22 cellular contexts compared by ENCODE assay signal in the genomic region with DNA sequence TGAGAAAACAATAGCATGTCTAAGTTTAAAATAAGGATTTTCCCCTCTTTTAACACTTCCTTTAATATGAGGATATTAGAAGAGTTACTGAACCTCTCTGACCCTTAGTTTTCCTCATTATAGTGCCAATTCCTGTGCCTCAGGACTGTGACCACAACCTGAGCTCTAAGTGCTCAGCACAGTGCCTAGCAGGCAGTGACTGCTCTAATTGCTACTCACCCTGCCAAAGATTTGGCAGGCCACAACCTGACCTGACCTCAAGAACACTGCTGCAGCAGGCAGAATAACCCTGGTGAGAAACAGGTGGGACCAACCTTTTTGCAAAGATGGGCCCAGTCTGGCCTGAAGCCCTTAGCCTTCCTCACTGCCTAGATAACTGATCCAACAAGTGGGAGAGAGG. TPM values are rescaled to one million over a fixed set of nuclear protein-coding genes. Genes with fewer than 3 reads are reported as not detected.
DNase-seq lines count a peak whose midpoint lies in the region; ATAC-seq and TF ChIP-seq lines count a peak whose summit lies in the region.
"Had no signal": no experiment of that assay in that cellular context is flagged by ENCODE, and none has a peak within 500 bp of the region (broad histone marks: within the 10 kb centered on the region; RNA-seq: fewer than 3 reads in every experiment).

No MANE protein-coding gene starts in this region.

- DNase-seq in T-helper 1 cell (no peak), T-cell (no peak), myocyte (ENCODE audit: low read depth) (peak; percentile 48), cerebellar nuclear complex (lab: John Stamatoyannopoulos, UW) (no peak), suprapubic skin (ENCODE audit: low spot score in 2 of 2) (no peak), T-helper 9 cell (no peak)
- DNase-seq in CD4-positive, alpha-beta T cell: no peak
- DNase-seq: Calu3; cortex of kidney; lower lobe of right lung; NCI-H1436 treated with DMSO at 0.1 percent for 48 hours; NCI-H524; spleen; stimulated activated CD4-positive, alpha-beta T cell treated with anti-CD3 and anti-CD28 coated beads, Interleukin-4, amount 100 ng/mL, for 4 hours; stimulated activated naive CD8-positive, alpha-beta T cell treated with anti-CD3 and anti-CD28 coated beads, Interleukin-15, amount 100 ng/mL, for 72 hours; transverse colon; WERI-Rb-1 had no signal

- H3K4me3 ChIP-seq in suprapubic skin: no peak overlapping the region
- H3K4me3 ChIP-seq: gastroesophageal sphincter, lower lobe of right lung, spleen, transverse colon had no signal

- no peaks in the 10 kb centered on the region for H3K9me3 ChIP-seq in CD4-positive, alpha-beta T cell (ENCODE audit: control insufficient read depth, low read length)
- H3K9me3 ChIP-seq in suprapubic skin: no peaks in the 10 kb centered on the region
- H3K9me3 ChIP-seq: gastroesophageal sphincter, lower lobe of right lung, spleen, transverse colon had no signal

- ATAC-seq in CD4-positive, alpha-beta T cell (ENCODE audit: poor library complexity): no peak
- ATAC-seq in T-cell (replicated peaks in 1 of 4): no peak
- ATAC-seq: gastroesophageal sphincter; lower lobe of right lung; stimulated activated naive CD8-positive, alpha-beta T cell treated with anti-CD3 and anti-CD28 coated beads, Interleukin-15, amount 100 ng/mL, for 72 hours had no signal

- TF ChIP-seq EP300 in suprapubic skin (IDR thresholded peaks at IDR 0.05): no peak

- H3K27ac Mint-ChIP-seq in T-helper 1 cell treated with Interleukin-12 subunit alpha and Interleukin-12 subunit beta and Interleukin-4 antibody, amounts not matched to agents 30 μg/mL and 1 μg/mL, for 36 hours: peak overlapping the region; percentile 34
- peak overlapping the region; percentile 47 for H3K27ac Mint-ChIP-seq in CD4-positive, alpha-beta T cell
- H3K27ac Mint-ChIP-seq in T-cell: peak overlapping the region; percentile 75 to 85
- H3K27ac Mint-ChIP-seq: activated T-helper 2 cell treated with anti-CD3 and anti-CD28 coated beads, Interferon-gamma antibody, Interleukin-2, Interleukin-4, amounts not matched to agents 10 μg/mL and 5 μg/mL and 100 μg/mL, durations not matched to agents 14 hours and 24 hours and 36 hours; stimulated activated naive CD8-positive, alpha-beta T cell treated with anti-CD3 and anti-CD28 coated beads, Interleukin-15, amount 100 ng/mL, for 72 hours had no signal

- peaks cover 5% of the 10 kb centered on the region for H3K4me1 ChIP-seq in suprapubic skin

- H3K4me3 Mint-ChIP-seq in T-helper 1 cell treated with Interleukin-12 subunit alpha and Interleukin-12 subunit beta and Interleukin-4 antibody, amounts not matched to agents 30 μg/mL and 1 μg/mL, for 36 hours: no peak overlapping the region
- H3K4me3 Mint-ChIP-seq in CD4-positive, alpha-beta T cell: no peak overlapping the region
- no peak overlapping the region for H3K4me3 Mint-ChIP-seq in T-cell
- H3K4me3 Mint-ChIP-seq: stimulated activated naive CD8-positive, alpha-beta T cell treated with anti-CD3 and anti-CD28 coated beads, Interleukin-15, amount 100 ng/mL, for 72 hours had no signal

- no peaks in the 10 kb centered on the region for H3K27me3 Mint-ChIP-seq in T-helper 1 cell treated with Interleukin-12 subunit alpha and Interleukin-12 subunit beta and Interleukin-4 antibody, amounts not matched to agents 30 μg/mL and 1 μg/mL, for 36 hours (ENCODE audit: low read depth)
- H3K27me3 Mint-ChIP-seq in CD4-positive, alpha-beta T cell: no peaks in the 10 kb centered on the region
- no peaks in the 10 kb centered on the region for H3K27me3 Mint-ChIP-seq in T-cell
- H3K27me3 Mint-ChIP-seq: stimulated activated naive CD8-positive, alpha-beta T cell treated with anti-CD3 and anti-CD28 coated beads, Interleukin-15, amount 100 ng/mL, for 72 hours had no signal

- H3K9me3 Mint-ChIP-seq in T-helper 1 cell treated with Interleukin-12 subunit alpha and Interleukin-12 subunit beta and Interleukin-4 antibody, amounts not matched to agents 30 μg/mL and 1 μg/mL, for 36 hours: no peaks in the 10 kb centered on the region
- no peaks in the 10 kb centered on the region for H3K9me3 Mint-ChIP-seq in CD4-positive, alpha-beta T cell
- H3K9me3 Mint-ChIP-seq in T-cell: no peaks in the 10 kb centered on the region
- H3K9me3 Mint-ChIP-seq: activated T-helper 2 cell treated with anti-CD3 and anti-CD28 coated beads, Interferon-gamma antibody, Interleukin-2, Interleukin-4, amounts not matched to agents 10 μg/mL and 5 μg/mL and 100 μg/mL, durations not matched to agents 14 hours and 24 hours and 36 hours; stimulated activated naive CD8-positive, alpha-beta T cell treated with anti-CD3 and anti-CD28 coated beads, Interleukin-15, amount 100 ng/mL, for 72 hours had no signal

- POLR2A ChIA-PET in CD4-positive, alpha-beta T cell (lab: Charles Lee): no interaction called here
- POLR2A ChIA-PET in T-cell (lab: Charles Lee): no interaction called here

- H3K36me3 ChIP-seq in suprapubic skin: peaks cover 60% of the 10 kb centered on the region

- intact Hi-C loops in CD4-positive, alpha-beta T cell (cut with DNase I, micrococcal nuclease): no loop called here

- peaks cover 51% of the 10 kb centered on the region for H3K4me1 Mint-ChIP-seq in T-helper 1 cell treated with Interleukin-12 subunit alpha and Interleukin-12 subunit beta and Interleukin-4 antibody, amounts not matched to agents 30 μg/mL and 1 μg/mL, for 36 hours (ENCODE audit: low read depth)
- peaks cover 46% of the 10 kb centered on the region for H3K4me1 Mint-ChIP-seq in CD4-positive, alpha-beta T cell (ENCODE audit: low read depth)
- H3K4me1 Mint-ChIP-seq in T-cell: peaks cover 39 to 62% (median 51%) of the 10 kb centered on the region in 3 donors

- TF ChIP-seq CTCF in CD4-positive, alpha-beta T cell (IDR thresholded peaks at IDR 0.05): no peak
- TF ChIP-seq CTCF in suprapubic skin (IDR thresholded peaks at IDR 0.05): no peak

- H3K36me3 Mint-ChIP-seq in T-helper 1 cell treated with Interleukin-12 subunit alpha and Interleukin-12 subunit beta and Interleukin-4 antibody, amounts not matched to agents 30 μg/mL and 1 μg/mL, for 36 hours (ENCODE audit: low read depth): peaks cover 37% of the 10 kb centered on the region
- peaks cover 63% of the 10 kb centered on the region for H3K36me3 Mint-ChIP-seq in CD4-positive, alpha-beta T cell (ENCODE audit: low read depth)
- peaks cover 41% of the 10 kb centered on the region for H3K36me3 Mint-ChIP-seq in T-cell

- H3K27ac ChIP-seq in CD4-positive, alpha-beta T cell (ENCODE audit: low read depth, low read length): no peak overlapping the region
- no peak overlapping the region for H3K27ac ChIP-seq in suprapubic skin
- H3K27ac ChIP-seq: 22Rv1, gastroesophageal sphincter, HL-60, lower lobe of right lung, transverse colon, WERI-Rb-1 had no signal

- CTCF ChIA-PET in CD4-positive, alpha-beta T cell (lab: Charles Lee): no interaction called here
- CTCF ChIA-PET in T-cell (lab: Charles Lee): no interaction called here

- H3K27me3 ChIP-seq in CD4-positive, alpha-beta T cell (ENCODE audit: control insufficient read depth, insufficient read depth, low read length): no peaks in the 10 kb centered on the region
- H3K27me3 ChIP-seq in suprapubic skin: no peaks in the 10 kb centered on the region
- H3K27me3 ChIP-seq: gastroesophageal sphincter, spleen, transverse colon had no signal

- TF ChIP-seq POLR2A in suprapubic skin (IDR thresholded peaks at IDR 0.05): no peak

RNA-seq across cellular contexts. Expression of gene NBEAL2, which starts 35.7 kb away (rescaled TPM):
- 100 to 1,000 TPM; 163 to 170 TPM for total RNA-seq in CD4-positive, alpha-beta T cell
- total RNA-seq in T-cell (100 to 1,000 TPM; 141 to 206 (median 182) TPM), myocyte (2.3 and 4.4 TPM in 2 replicates), suprapubic skin (100 to 1,000 TPM; 317 to 865 (median 347) TPM)
- polyA plus RNA-seq in myocyte (2012): 4.0 TPM

RNA-seq across cellular contexts. Expression of gene CCDC12, which starts 38.6 kb away (rescaled TPM):
- total RNA-seq in CD4-positive, alpha-beta T cell: 10 to 100 TPM; 57.5 to 59.5 TPM
- total RNA-seq in T-cell: 10 to 100 TPM; 66.5 to 78.4 (median 72.8) TPM
- total RNA-seq in myocyte: 20.9 and 22.6 TPM in 2 replicates
- 31.8 TPM for polyA plus RNA-seq in myocyte (2012)
- 10 to 100 TPM; 56.1 to 86.8 (median 81.6) TPM for total RNA-seq in suprapubic skin

Comparison
In these comparisons a context has a peak if more than half of its experiments do, and no peak if none do; other contexts are left out.
1. RNA of gene NBEAL2, which starts 35.7 kb away (total RNA-seq): 317 to 865 TPM in suprapubic skin, 141 to 206 TPM in T-cell and 163 to 170 TPM in CD4-positive, alpha-beta T cell; 2.3 to 4.4 TPM in myocyte; every median in the first group is over 10 times any median in the second.
2. Peak in every context shown above with its lines, with median percentiles within 50 percentile points of each other: H3K27ac Mint-ChIP-seq.